In genomic region chr22:30930228-30930627, GRCh38 we compare ENCODE assay signal across 21 cellular contexts.
"Had no signal": no experiment of that assay in that cellular context is flagged by ENCODE, and none has a peak within 500 bp of the region (broad histone marks: within the 10 kb centered on the region; RNA-seq: fewer than 3 reads in every experiment).

No MANE protein-coding gene starts in this region.

- H3K27ac Mint-ChIP-seq: activated CD4-positive, alpha-beta T cell treated with anti-CD3 and anti-CD28 coated beads, Interleukin-2, amount 10 ng/mL, durations not matched to agents 7 days and 5 days; activated CD8-positive, alpha-beta T cell treated with anti-CD3 and anti-CD28 coated beads, Interleukin-2, amount 10 ng/mL, durations not matched to agents 7 days and 5 days; T-helper 2 cell treated with Interferon-gamma antibody and Interleukin-4, amounts not matched to agents 5 μg/mL and 100 μg/mL, for 36 hours had no signal

- H3K4me3 Mint-ChIP-seq: activated CD4-positive, alpha-beta T cell treated with anti-CD3 and anti-CD28 coated beads, Interleukin-2, amount 10 ng/mL, durations not matched to agents 7 days and 5 days; activated CD8-positive, alpha-beta T cell treated with anti-CD3 and anti-CD28 coated beads, Interleukin-2, amount 10 ng/mL, durations not matched to agents 7 days and 5 days; activated naive CD4-positive, alpha-beta T cell treated with anti-CD3 and anti-CD28 coated beads, Interleukin-2, amount 50 U/mL, for 24 hours; natural killer cell; stimulated activated naive CD8-positive, alpha-beta T cell treated with anti-CD3 and anti-CD28 coated beads, Interleukin-15, Interleukin-2, amounts not matched to agents 100 ng/mL and 50 ng/mL, for 24 hours; T-helper 2 cell treated with Interferon-gamma antibody and Interleukin-4, amounts not matched to agents 5 μg/mL and 100 μg/mL, for 36 hours had no signal

- H3K27me3 ChIP-seq: colonic mucosa, gastroesophageal sphincter, heart right ventricle, right atrium auricular region, spleen, tibial artery had no signal

- ATAC-seq: activated CD8-positive, alpha-beta T cell treated with anti-CD3 and anti-CD28 coated beads, Interleukin-2, amount 10 ng/mL, durations not matched to agents 7 days and 5 days; gastroesophageal sphincter; heart right ventricle; lower lobe of right lung; natural killer cell; psoas muscle had no signal

- DNase-seq: activated CD4-positive, alpha-beta T cell treated with anti-CD3 and anti-CD28 coated beads, Interleukin-2, amount 10 ng/mL, durations not matched to agents 7 days and 5 days; activated CD4-positive, CD25-positive, alpha-beta regulatory T cell treated with anti-CD3 and anti-CD28 coated beads, Interleukin-2, amount 50 U/mL, for 72 hours; activated CD8-positive, alpha-beta T cell treated with anti-CD3 and anti-CD28 coated beads, Interleukin-2, amount 10 ng/mL, durations not matched to agents 7 days and 5 days; activated effector memory CD4-positive, alpha-beta T cell treated with Interleukin-2 at 50 U/mL for 16 hours; colonic mucosa; heart right ventricle; lower lobe of right lung; natural killer cell; psoas muscle; SK-N-SH; spleen; stimulated activated CD4-positive, alpha-beta T cell treated with anti-CD3 and anti-CD28 coated beads, Interleukin-4, amount 100 ng/mL, for 1 hour; substantia nigra; tibial artery; WERI-Rb-1 had no signal

- H3K9me3 Mint-ChIP-seq: activated CD4-positive, alpha-beta T cell treated with anti-CD3 and anti-CD28 coated beads, Interleukin-2, amount 10 ng/mL, durations not matched to agents 7 days and 5 days; activated naive CD4-positive, alpha-beta T cell treated with anti-CD3 and anti-CD28 coated beads, Interleukin-2, amount 50 U/mL, for 24 hours; natural killer cell; stimulated activated naive CD8-positive, alpha-beta T cell treated with anti-CD3 and anti-CD28 coated beads, Interleukin-15, Interleukin-2, amounts not matched to agents 100 ng/mL and 50 ng/mL, for 24 hours; T-helper 2 cell treated with Interferon-gamma antibody and Interleukin-4, amounts not matched to agents 5 μg/mL and 100 μg/mL, for 36 hours had no signal

- H3K4me1 ChIP-seq: colonic mucosa, heart right ventricle, lower lobe of right lung, psoas muscle, right atrium auricular region, spleen had no signal

- H3K27ac ChIP-seq: colonic mucosa, epithelial cell of prostate, heart right ventricle, lower lobe of right lung, psoas muscle, right atrium auricular region, spleen, tibial artery, WERI-Rb-1 had no signal

- H3K9me3 ChIP-seq: colonic mucosa, gastroesophageal sphincter, heart right ventricle, lower lobe of right lung, psoas muscle, right atrium auricular region, SK-N-SH, spleen, tibial artery had no signal

- H3K27me3 Mint-ChIP-seq: activated CD4-positive, alpha-beta T cell treated with anti-CD3 and anti-CD28 coated beads, Interleukin-2, amount 10 ng/mL, durations not matched to agents 7 days and 5 days; activated naive CD4-positive, alpha-beta T cell treated with anti-CD3 and anti-CD28 coated beads, Interleukin-2, amount 50 U/mL, for 24 hours; stimulated activated naive CD8-positive, alpha-beta T cell treated with anti-CD3 and anti-CD28 coated beads, Interleukin-15, Interleukin-2, amounts not matched to agents 100 ng/mL and 50 ng/mL, for 24 hours had no signal

- H3K4me3 ChIP-seq: colonic mucosa, gastroesophageal sphincter, heart right ventricle, lower lobe of right lung, psoas muscle, right atrium auricular region, spleen, tibial artery had no signal
